In the genomic region with DNA sequence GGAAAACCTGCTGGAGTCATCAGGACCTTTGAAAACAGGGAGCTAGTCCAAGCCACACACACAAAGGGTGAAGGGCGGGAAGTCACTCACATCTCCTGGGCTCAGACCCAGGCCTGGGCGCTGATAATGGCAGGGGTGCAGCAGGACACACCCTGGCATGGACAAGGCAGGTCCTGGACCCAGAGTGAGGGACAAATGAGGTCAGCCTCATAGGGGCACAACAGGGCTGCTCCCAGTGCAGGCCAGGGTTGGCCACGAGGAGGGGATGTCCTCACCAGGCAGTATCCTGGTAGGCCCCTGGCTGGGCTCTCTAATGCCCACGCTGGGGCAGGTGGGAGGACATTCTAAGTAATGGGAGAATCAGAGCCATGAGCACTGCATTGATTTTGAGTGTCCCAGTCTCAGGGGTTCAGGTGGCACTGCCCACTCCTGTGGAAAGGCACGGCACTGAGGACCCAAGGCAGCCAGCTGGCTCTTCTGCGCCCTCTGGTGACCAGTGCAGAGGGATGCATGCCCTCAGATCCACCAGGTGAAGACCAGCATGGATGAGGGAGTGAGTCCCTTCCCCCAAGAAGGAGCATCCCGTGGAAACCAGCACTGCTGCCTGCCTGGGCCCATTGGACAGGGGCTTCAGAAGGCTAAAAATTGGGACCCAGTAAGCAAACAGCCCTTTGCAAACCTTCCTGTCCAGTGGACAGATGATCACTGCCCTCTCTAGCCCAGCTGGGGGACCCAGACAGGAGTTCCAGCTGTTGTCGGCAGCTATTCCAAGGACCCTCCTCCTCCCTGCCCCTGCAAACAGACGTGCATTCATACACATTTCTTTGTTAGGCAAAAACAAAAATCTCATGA, we compare ENCODE assay signal across 8 cellular contexts. TPM values are rescaled to one million over a fixed set of nuclear protein-coding genes. Genes with fewer than 3 reads are reported as not detected.
DNase-seq lines count a peak whose midpoint lies in the region; ATAC-seq and TF ChIP-seq lines count a peak whose summit lies in the region.

No MANE protein-coding gene starts in this region.

- no peaks in the 10 kb centered on the region for H3K9me3 Mint-ChIP-seq in activated T-cell treated with anti-CD3 and anti-CD28 coated beads, Interleukin-2, amount 50 U/mL, for 4 hours
- H3K9me3 Mint-ChIP-seq in neural crest cell = no peaks in the 10 kb centered on the region

- H3K4me3 Mint-ChIP-seq in activated T-cell treated with anti-CD3 and anti-CD28 coated beads, Interleukin-2, amount 50 U/mL, for 4 hours = no peak overlapping the region
- H3K4me3 Mint-ChIP-seq in neural crest cell = no peak overlapping the region

- intact Hi-C loops in tibial artery (cut with DNase I; ENCODE audit: low total_unique reads) = loop anchor here (2.0 to 5.0 kb wide), 2 partner anchors 57 to 177 kb away; no protein-coding TSS in a partner anchor

- peaks cover 0 to 30% (median 13%) of the 10 kb centered on the region in 3 donors for H3K36me3 ChIP-seq in tibial artery

- no peaks in the 10 kb centered on the region for H3K27me3 ChIP-seq in tibial artery

- H3K4me1 Mint-ChIP-seq in activated T-cell treated with anti-CD3 and anti-CD28 coated beads, Interleukin-2, amount 50 U/mL, for 4 hours (ENCODE audit: low read depth) = peaks cover 33% of the 10 kb centered on the region
- H3K4me1 Mint-ChIP-seq in neural crest cell = peaks cover 10% of the 10 kb centered on the region

- ATAC-seq in activated T-cell treated with anti-CD3 and anti-CD28 coated beads, Interleukin-2, amount 50 U/mL, for 4 hours = peak; percentile 90 to 95

- H3K27ac Mint-ChIP-seq in neural crest cell (ENCODE audit: unreplicated experiment) = no peak overlapping the region

- peaks cover 0 to 27% (median 25%) of the 10 kb centered on the region in 4 donors for H3K4me1 ChIP-seq in tibial artery

- no peaks in the 10 kb centered on the region for H3K36me3 Mint-ChIP-seq in activated T-cell treated with anti-CD3 and anti-CD28 coated beads, Interleukin-2, amount 50 U/mL, for 4 hours (ENCODE audit: insufficient read depth)
- no peaks in the 10 kb centered on the region for H3K36me3 Mint-ChIP-seq in neural crest cell (ENCODE audit: low read depth)

- DNase-seq in CMK (ENCODE audit: low read depth) (peak; percentile 35), HCEC 1CT (peak; percentile 26), OCI-M1 (lab: John Stamatoyannopoulos, UW) (peak; percentile 60), fibroblast of mammary gland (ENCODE audit: low read depth) (peak; percentile 52), neural crest cell (ENCODE audit: low read depth, low spot score) (peak; percentile 66), tibial artery (peak; percentile 45 to 83), OCI-M2 (lab: John Stamatoyannopoulos, UW; ENCODE audit: unreplicated experiment) (no peak)
- DNase-seq in activated T-cell treated with anti-CD3 and anti-CD28 coated beads, Interleukin-2, amount 50 U/mL, for 4 hours = peak; percentile 69

- no peaks in the 10 kb centered on the region for H3K27me3 Mint-ChIP-seq in activated T-cell treated with anti-CD3 and anti-CD28 coated beads, Interleukin-2, amount 50 U/mL, for 4 hours (ENCODE audit: low read depth)
- no peaks in the 10 kb centered on the region for H3K27me3 Mint-ChIP-seq in neural crest cell (ENCODE audit: low read depth)

- TF ChIP-seq CTCF in fibroblast of mammary gland (conservative IDR thresholded peaks at IDR 0.05; ENCODE audit: control insufficient read depth, insufficient read depth, low read depth, low read length) = peak; percentile 94
- TF ChIP-seq CTCF in neural crest cell (conservative IDR thresholded peaks at IDR 0.05) = peak; percentile 93
- TF ChIP-seq CTCF in tibial artery (IDR thresholded peaks at IDR 0.05) = peak; percentile 98 to 99

- H3K4me3 ChIP-seq in fibroblast of mammary gland (ENCODE audit: control insufficient read depth, low read depth, low read length) (no peak overlapping the region), tibial artery (no peak overlapping the region)

- no peaks in the 10 kb centered on the region for H3K9me3 ChIP-seq in tibial artery

- no peak overlapping the region for H3K27ac ChIP-seq in tibial artery

RNA-seq across cellular contexts. Expression of gene SREBF1, which starts 23.3 kb away (rescaled TPM):
- 10 to 100 TPM; 34.3 to 44.0 (median 34.6) TPM for total RNA-seq in activated T-cell treated with anti-CD3 and anti-CD28 coated beads, Interleukin-2, amount 50 U/mL, for 4 hours
- total RNA-seq in neural crest cell = 128 and 132 TPM in 2 replicates
